In the genomic region with DNA sequence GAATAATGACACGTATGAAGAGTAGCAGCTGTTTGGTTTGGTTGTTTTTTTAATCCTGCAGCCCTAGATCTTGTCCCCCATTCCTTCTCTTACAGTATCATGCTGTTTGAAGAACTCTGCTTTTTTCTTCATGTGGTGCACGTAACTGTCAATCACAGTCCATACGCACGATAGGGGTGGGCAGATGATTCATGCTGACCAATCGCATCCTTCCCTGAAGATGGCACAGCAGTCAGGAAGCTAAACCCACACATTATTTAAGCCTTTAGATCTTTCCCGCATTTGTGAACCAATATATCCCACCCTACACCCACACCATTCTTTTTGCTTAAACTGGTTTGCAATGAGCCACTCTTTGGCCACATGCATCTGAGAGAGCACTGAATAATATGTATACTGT, we compare ENCODE assay signal across 19 cellular contexts.
"Had no signal": no experiment of that assay in that cellular context is flagged by ENCODE, and none has a peak within 500 bp of the region (broad histone marks: within the 10 kb centered on the region; RNA-seq: fewer than 3 reads in every experiment).

No MANE protein-coding gene starts in this region.

- H3K4me3 ChIP-seq: ascending aorta, dorsolateral prefrontal cortex, gastrocnemius medialis, heart right ventricle, left lung, pancreas, stomach, thyroid gland, uterus had no signal

- H3K27me3 Mint-ChIP-seq: activated naive CD8-positive, alpha-beta T cell treated with anti-CD3 and anti-CD28 coated beads, Interleukin-2, amount 50 U/mL, for 24 hours; naive B cell had no signal

- H3K4me1 Mint-ChIP-seq: activated naive CD8-positive, alpha-beta T cell treated with anti-CD3 and anti-CD28 coated beads, Interleukin-2, amount 50 U/mL, for 24 hours; naive B cell had no signal

- ATAC-seq: activated naive CD8-positive, alpha-beta T cell treated with anti-CD3 and anti-CD28 coated beads, Interleukin-2, amount 50 U/mL, for 24 hours; gastrocnemius medialis; heart right ventricle; left lung; pancreas had no signal

- H3K9me3 Mint-ChIP-seq: activated naive CD4-positive, alpha-beta T cell treated with anti-CD3 and anti-CD28 coated beads for 36 hours; activated naive CD8-positive, alpha-beta T cell treated with anti-CD3 and anti-CD28 coated beads, Interleukin-2, amount 50 U/mL, for 24 hours had no signal

- H3K27ac Mint-ChIP-seq: activated naive CD4-positive, alpha-beta T cell treated with anti-CD3 and anti-CD28 coated beads for 36 hours; activated naive CD8-positive, alpha-beta T cell treated with anti-CD3 and anti-CD28 coated beads, Interleukin-2, amount 50 U/mL, for 24 hours; endodermal cell had no signal

- DNase-seq: activated CD4-positive, alpha-beta T cell treated with anti-CD3 and anti-CD28 coated beads, Interleukin-2, amount 50 U/mL, for 4 hours; activated CD4-positive, CD25-positive, alpha-beta regulatory T cell treated with anti-CD3 and anti-CD28 coated beads, Interleukin-2, amount 50 U/mL, for 72 hours; activated naive CD4-positive, alpha-beta T cell treated with anti-CD3 and anti-CD28 coated beads for 36 hours; activated naive CD8-positive, alpha-beta T cell treated with anti-CD3 and anti-CD28 coated beads, Interleukin-2, amount 50 U/mL, for 24 hours; activated T-cell treated with anti-CD3 and anti-CD28 coated beads for 4 hours; dorsolateral prefrontal cortex; endodermal cell; gastrocnemius medialis; heart right ventricle; left lung; mammary epithelial cell; naive B cell; pancreas; stimulated activated CD4-positive, alpha-beta T cell treated with anti-CD3 and anti-CD28 coated beads, Interleukin-12 subunit alpha, Interleukin-12 subunit beta, amount 100 ng/mL, for 4 hours; stimulated activated CD4-positive, alpha-beta T cell treated with anti-CD3 and anti-CD28 coated beads, Interleukin-2, amount 100 ng/mL, for 24 hours; stomach; thyroid gland; uterus had no signal

- H3K36me3 Mint-ChIP-seq: naive B cell had no signal

- H3K27me3 ChIP-seq: ascending aorta, gastrocnemius medialis, heart right ventricle, left lung, pancreas, stomach, thyroid gland, uterus had no signal

- H3K4me1 ChIP-seq: ascending aorta, gastrocnemius medialis, heart right ventricle, left lung, thyroid gland, uterus had no signal

- H3K27ac ChIP-seq: ascending aorta, dorsolateral prefrontal cortex, gastrocnemius medialis, heart right ventricle, left lung, pancreas, stomach, thyroid gland, uterus had no signal

- H3K4me3 Mint-ChIP-seq: activated naive CD4-positive, alpha-beta T cell treated with anti-CD3 and anti-CD28 coated beads for 36 hours; activated naive CD8-positive, alpha-beta T cell treated with anti-CD3 and anti-CD28 coated beads, Interleukin-2, amount 50 U/mL, for 24 hours; endodermal cell had no signal

- H3K36me3 ChIP-seq: ascending aorta, gastrocnemius medialis, heart right ventricle, left lung, pancreas, stomach, thyroid gland, uterus had no signal

- H3K9me3 ChIP-seq: ascending aorta, gastrocnemius medialis, pancreas, stomach, thyroid gland, uterus had no signal
